Comparison of ENCODE assay signal across 18 cellular contexts in genomic region chr2:65369574-65369973, GRCh38.
"Had no signal": no experiment of that assay in that cellular context is flagged by ENCODE, and none has a peak within 500 bp of the region (broad histone marks: within the 10 kb centered on the region; RNA-seq: fewer than 3 reads in every experiment).

No MANE protein-coding gene starts in this region.

- H3K27ac ChIP-seq: skin epidermis, testis, upper lobe of right lung, vagina had no signal

- H3K9me3 Mint-ChIP-seq: natural killer cell; neural crest cell; stimulated activated naive B cell treated with anti-CD40 and anti-IgM and Interleukin-4, amounts not matched to agents 10 μg/mL and 1 μg/mL and 100 μg/mL, for 72 hours; stimulated activated naive CD8-positive, alpha-beta T cell treated with anti-CD3 and anti-CD28 coated beads, Interleukin-15, amount 100 ng/mL, for 72 hours had no signal

- H3K4me3 Mint-ChIP-seq: natural killer cell; neural crest cell; stimulated activated naive B cell treated with anti-CD40 and anti-IgM and Interleukin-4, amounts not matched to agents 10 μg/mL and 1 μg/mL and 100 μg/mL, for 72 hours; stimulated activated naive CD8-positive, alpha-beta T cell treated with anti-CD3 and anti-CD28 coated beads, Interleukin-15, amount 100 ng/mL, for 72 hours had no signal

- H3K27me3 ChIP-seq: heart left ventricle, testis, tibial nerve, upper lobe of right lung, vagina had no signal

- H3K36me3 ChIP-seq: heart left ventricle, tibial nerve, upper lobe of right lung, vagina had no signal

- ATAC-seq: heart left ventricle; left colon; mucosa of descending colon; natural killer cell; sciatic nerve; stimulated activated naive CD8-positive, alpha-beta T cell treated with anti-CD3 and anti-CD28 coated beads, Interleukin-15, amount 100 ng/mL, for 72 hours; upper lobe of right lung had no signal

- H3K27me3 Mint-ChIP-seq: stimulated activated naive B cell treated with anti-CD40 and anti-IgM and Interleukin-4, amounts not matched to agents 10 μg/mL and 1 μg/mL and 100 μg/mL, for 72 hours had no signal

- H3K9me3 ChIP-seq: heart left ventricle, mucosa of descending colon, testis, tibial nerve, upper lobe of right lung, vagina had no signal

- H3K4me1 ChIP-seq: testis had no signal

- H3K4me3 ChIP-seq: heart left ventricle, mucosa of descending colon, skin epidermis, testis, tibial nerve, upper lobe of right lung, vagina had no signal

- H3K36me3 Mint-ChIP-seq: natural killer cell had no signal

- H3K27ac Mint-ChIP-seq: natural killer cell; stimulated activated naive B cell treated with anti-CD40 and anti-IgM and Interleukin-4, amounts not matched to agents 10 μg/mL and 1 μg/mL and 100 μg/mL, for 72 hours; stimulated activated naive CD8-positive, alpha-beta T cell treated with anti-CD3 and anti-CD28 coated beads, Interleukin-15, amount 100 ng/mL, for 72 hours had no signal

- DNase-seq: effector CD4-positive, alpha-beta T cell; foreskin melanocyte; heart left ventricle; hippocampal formation; left colon; mucosa of descending colon; natural killer cell; stimulated activated CD4-positive, alpha-beta T cell treated with anti-CD3 and anti-CD28 coated beads, Interleukin-2, amount 100 ng/mL, for 24 hours; stimulated activated CD4-positive, alpha-beta T cell treated with anti-CD3 and anti-CD28 coated beads, Interleukin-4, amount 100 ng/mL, for 4 hours; stimulated activated naive B cell treated with anti-CD40 and anti-IgM and Interleukin-4, amounts not matched to agents 10 μg/mL and 1 μg/mL and 100 μg/mL, for 72 hours; stimulated activated naive CD8-positive, alpha-beta T cell treated with anti-CD3 and anti-CD28 coated beads, Interleukin-15, amount 100 ng/mL, for 72 hours; testis; upper lobe of right lung had no signal
